14 cellular contexts compared by ENCODE assay signal in the genomic region with DNA sequence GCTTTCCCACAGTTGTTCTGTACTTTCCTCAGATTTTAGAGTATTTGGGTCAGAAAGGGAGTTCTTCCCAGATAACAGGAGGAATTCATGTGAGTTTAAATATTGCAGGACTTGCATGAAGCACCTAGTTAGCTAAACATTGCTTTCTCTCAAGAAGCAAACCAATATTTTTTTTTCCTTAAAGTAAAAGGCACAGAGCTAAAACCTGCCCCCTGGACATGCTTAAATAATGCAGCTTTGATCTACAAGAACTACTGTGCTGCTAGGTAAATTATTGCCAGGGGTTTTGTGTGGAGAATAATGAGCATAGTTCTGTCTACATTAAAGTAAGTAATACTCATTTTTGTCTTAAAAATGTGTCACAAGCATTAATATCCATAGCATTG. TPM values are rescaled to one million over a fixed set of nuclear protein-coding genes. Genes with fewer than 3 reads are reported as not detected.
A peak's percentile ranks its signal among the peaks of the same experiment; 100 is the strongest.
DNase-seq lines count a peak whose midpoint lies in the region; ATAC-seq and TF ChIP-seq lines count a peak whose summit lies in the region.
"Had no signal": no experiment of that assay in that cellular context is flagged by ENCODE, and none has a peak within 500 bp of the region (broad histone marks: within the 10 kb centered on the region; RNA-seq: fewer than 3 reads in every experiment).

No MANE protein-coding gene starts in this region.

- no peak overlapping the region for H4K5ac ChIP-seq in mesendoderm (ENCODE audit: low read length)

- CTCF ChIA-PET in CD4-positive, alpha-beta memory T cell (lab: Charles Lee; ENCODE audit: partially characterized antibody) = interaction anchor here (1.0 kb wide), 1 partner anchor 30 kb away, joined by 3 read pairs; no protein-coding TSS in a partner anchor

- peak overlapping the region in 6 of 8 donors; percentile 23 to 60 (median 36) for H3K4me3 Mint-ChIP-seq in CD4-positive, alpha-beta memory T cell
- H3K4me3 Mint-ChIP-seq: activated CD4-positive, alpha-beta T cell treated with anti-CD3 and anti-CD28 coated beads for 36 hours; CD4-positive, CD25-positive, alpha-beta regulatory T cell had no signal

- H3K4me1 Mint-ChIP-seq in CD4-positive, alpha-beta memory T cell = peaks cover 0 to 5% (median under 1%) of the 10 kb centered on the region in 4 donors

- H3K79me1 ChIP-seq in mesendoderm (ENCODE audit: low read length) = no peaks in the 10 kb centered on the region

- no peak overlapping the region for H2BK5ac ChIP-seq in mesendoderm (ENCODE audit: low read length)

- H2BK120ac ChIP-seq in mesendoderm (ENCODE audit: low read depth, low read length) = no peak overlapping the region

- no peaks in the 10 kb centered on the region for H3K4me1 ChIP-seq in CD4-positive, alpha-beta memory T cell (ENCODE audit: insufficient read depth, low read length)
- H3K4me1 ChIP-seq in hepatocyte (ENCODE audit: insufficient read depth) (peaks cover 10% of the 10 kb centered on the region), parathyroid adenoma (peaks cover 3% of the 10 kb centered on the region), mesendoderm (ENCODE audit: control insufficient read depth, low read depth, low read length) (peaks cover 2% of the 10 kb centered on the region)

- no peak overlapping the region for H2BK15ac ChIP-seq in mesendoderm (replicated peaks; ENCODE audit: low read depth)

- POLR2A ChIA-PET in CD4-positive, alpha-beta memory T cell (lab: Charles Lee; ENCODE audit: partially characterized antibody) = no interaction called here

- no peak overlapping the region for H3K27ac Mint-ChIP-seq in CD4-positive, alpha-beta memory T cell
- H3K27ac Mint-ChIP-seq: activated CD4-positive, alpha-beta T cell treated with anti-CD3 and anti-CD28 coated beads for 36 hours; CD4-positive, CD25-positive, alpha-beta regulatory T cell had no signal

- no peaks in the 10 kb centered on the region for H3K36me3 Mint-ChIP-seq in CD4-positive, alpha-beta memory T cell
- H3K36me3 Mint-ChIP-seq: CD4-positive, CD25-positive, alpha-beta regulatory T cell; naive B cell had no signal

- H2AK5ac ChIP-seq in mesendoderm (ENCODE audit: low read length) = no peak overlapping the region

- no peaks in the 10 kb centered on the region for H3K9me3 ChIP-seq in CD4-positive, alpha-beta memory T cell (ENCODE audit: control insufficient read depth in 1 of 2, low read length in 2 of 2)
- H3K9me3 ChIP-seq in hepatocyte (ENCODE audit: low read depth) (no peaks in the 10 kb centered on the region), parathyroid adenoma (ENCODE audit: control insufficient read depth, low read length) (no peaks in the 10 kb centered on the region)

- no peaks in the 10 kb centered on the region for H3K27me3 ChIP-seq in CD4-positive, alpha-beta memory T cell (ENCODE audit: insufficient read depth, low read length)
- H3K27me3 ChIP-seq in hepatocyte = no peaks in the 10 kb centered on the region
- no peaks in the 10 kb centered on the region for H3K27me3 ChIP-seq in parathyroid adenoma (ENCODE audit: control insufficient read depth, insufficient read depth, low read length)
- H3K27me3 ChIP-seq in mesendoderm (ENCODE audit: insufficient read depth, low read length, poor library complexity) = no peaks in the 10 kb centered on the region

- H3K36me3 ChIP-seq in CD4-positive, alpha-beta memory T cell (ENCODE audit: insufficient read depth, low read length) = no peaks in the 10 kb centered on the region
- no peaks in the 10 kb centered on the region for H3K36me3 ChIP-seq in hepatocyte (replicated peaks; ENCODE audit: insufficient read depth, low read depth)
- no peaks in the 10 kb centered on the region for H3K36me3 ChIP-seq in parathyroid adenoma (ENCODE audit: control insufficient read depth, insufficient read depth, low read length)
- H3K36me3 ChIP-seq in mesendoderm (ENCODE audit: control insufficient read depth, insufficient read depth, low read length) = no peaks in the 10 kb centered on the region

- no peak overlapping the region for H3K56ac ChIP-seq in mesendoderm (ENCODE audit: low read length)

- no peak overlapping the region for H3K4ac ChIP-seq in mesendoderm (ENCODE audit: low read depth, low read length)

- H3K9me2 ChIP-seq in hepatocyte (replicated peaks; ENCODE audit: insufficient read depth) = no peaks in the 10 kb centered on the region

- TF ChIP-seq CTCF in VCaP (conservative IDR thresholded peaks at IDR 0.05) (no peak), hepatocyte (IDR thresholded peaks at IDR 0.05; ENCODE audit: poor library complexity) (no peak), parathyroid adenoma (IDR thresholded peaks at IDR 0.05) (no peak)

- H3K23ac ChIP-seq in mesendoderm (ENCODE audit: low read length) = no peak overlapping the region

- H3K4me2 ChIP-seq in hepatocyte = peak overlapping the region; percentile 67
- H3K4me2 ChIP-seq in parathyroid adenoma (ENCODE audit: low read length) = no peak overlapping the region
- H3K4me2 ChIP-seq in mesendoderm (ENCODE audit: low read length) = no peak overlapping the region

- no peaks in the 10 kb centered on the region for H4K20me1 ChIP-seq in hepatocyte (ENCODE audit: insufficient read depth, poor library complexity, severe bottlenecking)

- H3K18ac ChIP-seq in mesendoderm (ENCODE audit: low read length) = no peak overlapping the region

- H4K8ac ChIP-seq in mesendoderm (ENCODE audit: low read depth, low read length) = no peak overlapping the region

- H2AFZ ChIP-seq in hepatocyte (peak overlapping the region; percentile 38), parathyroid adenoma (peak overlapping the region; percentile 40)

- H3K9me3 Mint-ChIP-seq in CD4-positive, alpha-beta memory T cell = peaks cover 0 to 3% (median 0%) of the 10 kb centered on the region in 8 donors
- H3K9me3 Mint-ChIP-seq: naive B cell had no signal

- H3K27me3 Mint-ChIP-seq in CD4-positive, alpha-beta memory T cell = peaks cover 6 to 12% of the 10 kb centered on the region in 2 donors
- H3K27me3 Mint-ChIP-seq: activated CD4-positive, alpha-beta T cell treated with anti-CD3 and anti-CD28 coated beads for 36 hours; CD4-positive, CD25-positive, alpha-beta regulatory T cell; naive B cell had no signal

- peak in 1 of 5 donors; percentile 1 for DNase-seq in CD4-positive, alpha-beta memory T cell
- DNase-seq in hepatocyte (ENCODE audit: low spot score) (no peak), mesendoderm (no peak), NCI-H128 (lab: John Stamatoyannopoulos, UW; ENCODE audit: unreplicated experiment) (no peak)
- DNase-seq: activated CD4-positive, alpha-beta T cell treated with anti-CD3 and anti-CD28 coated beads for 36 hours; CD4-positive, CD25-positive, alpha-beta regulatory T cell; naive B cell; NCI-H524 treated with DMSO at 0.1 percent for 48 hours; stimulated activated CD4-positive, alpha-beta T cell treated with anti-CD3 and anti-CD28 coated beads, Interleukin-4, amount 100 ng/mL, for 1 hour had no signal

- no peak for ATAC-seq in GM21529 (IDR thresholded peaks at IDR 0.05; ENCODE audit: unreplicated experiment)
- ATAC-seq in GM21360 (IDR thresholded peaks at IDR 0.05; ENCODE audit: unreplicated experiment) = no peak
- ATAC-seq: activated CD4-positive, alpha-beta T cell treated with anti-CD3 and anti-CD28 coated beads for 36 hours had no signal

- H3K27ac ChIP-seq in CD4-positive, alpha-beta memory T cell (ENCODE audit: low read depth, low read length) = no peak overlapping the region
- H3K27ac ChIP-seq in VCaP (peak overlapping the region; percentile 77), hepatocyte (peak overlapping the region; percentile 76), parathyroid adenoma (no peak overlapping the region), mesendoderm (ENCODE audit: low read depth, low read length) (no peak overlapping the region)

- H3K9ac ChIP-seq in parathyroid adenoma = no peak overlapping the region
- no peak overlapping the region for H3K9ac ChIP-seq in mesendoderm (ENCODE audit: low read length)

- H3K79me2 ChIP-seq in hepatocyte = peaks cover 13% of the 10 kb centered on the region
- no peaks in the 10 kb centered on the region for H3K79me2 ChIP-seq in parathyroid adenoma
- no peaks in the 10 kb centered on the region for H3K79me2 ChIP-seq in mesendoderm (ENCODE audit: control insufficient read depth, insufficient read depth, low read length)

- intact Hi-C loops in CD4-positive, alpha-beta memory T cell (cut with micrococcal nuclease) = no loop called here

- no peak overlapping the region for H3K4me3 ChIP-seq in CD4-positive, alpha-beta memory T cell (ENCODE audit: low read length in 2 of 2)
- peak overlapping the region; percentile 6 for H3K4me3 ChIP-seq in hepatocyte
- H3K4me3 ChIP-seq in parathyroid adenoma (ENCODE audit: low read depth, low read length) = no peak overlapping the region
- no peak overlapping the region for H3K4me3 ChIP-seq in mesendoderm (ENCODE audit: low read length)

RNA-seq across cellular contexts. Expression of gene SOSTDC1, which starts 0.5 kb away (rescaled TPM):
- not detected for total RNA-seq in CD4-positive, alpha-beta memory T cell
- not detected for polyA plus RNA-seq in CD4-positive, alpha-beta memory T cell
- 65.8 and 71.5 TPM in 2 replicates for total RNA-seq in hepatocyte
- polyA plus RNA-seq in hepatocyte = 30.9 and 38.5 TPM in 2 replicates
- 0.91 TPM for polyA plus RNA-seq in mesendoderm (2013, experiment 1 of 2)
- polyA plus RNA-seq in mesendoderm (2013, experiment 2 of 2) = 0.98 TPM
- total RNA-seq: activated CD4-positive, alpha-beta T cell treated with anti-CD3 and anti-CD28 coated beads for 36 hours; CD4-positive, CD25-positive, alpha-beta regulatory T cell; subcutaneous adipose tissue had no signal
- polyA plus RNA-seq: CD4-positive, CD25-positive, alpha-beta regulatory T cell had no signal

RNA-seq across cellular contexts. Expression of gene CRPPA, which starts 44.7 kb away (rescaled TPM):
- total RNA-seq in CD4-positive, alpha-beta memory T cell = 1 to 10 TPM; 1.1 to 1.3 TPM
- polyA plus RNA-seq in CD4-positive, alpha-beta memory T cell = under 1 TPM; 0.26 to 0.87 TPM
- total RNA-seq in hepatocyte = 3.4 and 4.4 TPM in 2 replicates
- polyA plus RNA-seq in hepatocyte = 2.5 and 3.3 TPM in 2 replicates
- 0.62 TPM for polyA plus RNA-seq in mesendoderm (2013, experiment 1 of 2)
- 0.53 TPM for polyA plus RNA-seq in mesendoderm (2013, experiment 2 of 2)

Comparison
In these comparisons a context has a peak if more than half of its experiments do, and no peak if none do; other contexts are left out.
1. H3K27ac ChIP-seq: peak in VCaP (single experiment) and hepatocyte (single experiment); none in CD4-positive, alpha-beta memory T cell (single experiment), parathyroid adenoma (single experiment) and mesendoderm (single experiment).
2. RNA of gene SOSTDC1, which starts 0.5 kb away (total RNA-seq): 65.8 to 71.5 TPM in hepatocyte; not detected in CD4-positive, alpha-beta memory T cell; every median in the first group is over 10 times any median in the second.